Comparison of ENCODE assay signal across 2 cellular contexts in the genomic region with DNA sequence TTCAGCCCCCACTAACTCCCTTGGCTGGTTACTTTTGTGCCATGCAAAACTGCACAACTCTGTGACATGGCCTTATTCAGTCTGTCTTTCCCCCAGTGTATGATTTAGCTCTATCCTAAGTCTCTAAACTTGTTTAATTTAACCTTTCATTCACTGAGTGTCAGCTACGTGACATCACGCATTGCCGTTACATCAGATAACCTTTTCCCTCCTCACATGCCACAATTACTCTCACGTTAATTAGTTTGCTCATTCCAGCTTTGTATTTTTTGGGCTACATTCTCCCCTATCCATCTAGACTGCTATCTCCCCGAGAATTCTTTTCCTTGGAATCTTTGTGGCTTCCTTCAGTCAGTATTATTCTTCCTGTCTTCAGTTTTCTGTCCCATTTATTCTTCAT.
TF ChIP-seq lines count a peak whose summit lies in the region.

No MANE protein-coding gene starts in this region.

TF ChIP-seq in GM12891, 5 proteins besides CTCF, POLR2A, EP300 and RAD21:
- TF ChIP-seq POLR2AphosphoS5 (IDR thresholded peaks at IDR 0.05; ENCODE audit: low read depth, low read length) = no peak
- no peak for TF ChIP-seq TAF1 (IDR thresholded peaks at IDR 0.05; ENCODE audit: low read depth, low read length)
- TF ChIP-seq POU2F2 (IDR thresholded peaks at IDR 0.05; ENCODE audit: low read depth, low read length) = no peak
- TF ChIP-seq SPI1 (IDR thresholded peaks at IDR 0.05; ENCODE audit: low read depth, low read length) = no peak
- no peak for TF ChIP-seq PAX5 (IDR thresholded peaks at IDR 0.05; ENCODE audit: insufficient read depth, low read length, severe bottlenecking)

TF ChIP-seq in K562, 482 proteins besides CTCF, POLR2A, EP300 and RAD21 (continues in another document):
- TF ChIP-seq CCNT2 (IDR thresholded peaks at IDR 0.05; ENCODE audit: borderline replicate concordance, extremely low read depth, insufficient read length, low read depth, low read length) (no peak), ZNF445 (CRISPR knock-in tag; IDR thresholded peaks at IDR 0.05; ENCODE audit: low read depth) (no peak), CSDE1 (IDR thresholded peaks at IDR 0.05) (0 out of 4 replicates have a peak, but pooled peaks of 1 of the 2 experiments have one; percentile 12), ZNF232 (CRISPR knock-in tag; IDR thresholded peaks at IDR 0.05) (no peak), YBX1 (IDR thresholded peaks at IDR 0.05) (no peak), BHLHE40 (IDR thresholded peaks at IDR 0.05; ENCODE audit: low read length) (peak; percentile 67), C11orf30 (IDR thresholded peaks at IDR 0.05; ENCODE audit: low read depth) (no peak), TEAD2 (tag; IDR thresholded peaks at IDR 0.05) (no peak), NCOA1 (IDR thresholded peaks at IDR 0.05; ENCODE audit: low read depth) (no peak), ZNF507 (tag; conservative IDR thresholded peaks at IDR 0.05) (no peak), ZBTB8A (IDR thresholded peaks at IDR 0.05; ENCODE audit: partially characterized antibody) (no peak), NR2C1 (IDR thresholded peaks at IDR 0.05) (no peak), NR2C1 (tag; IDR thresholded peaks at IDR 0.05) (peak; percentile 23; the same call in 1 of the 2 replicates), FOXK2 (conservative IDR thresholded peaks at IDR 0.05 in 1 of 2, IDR thresholded peaks at IDR 0.05 in 1 of 2; ENCODE audit: low read depth in 2 of 2) (no peak), PRMT5 (CRISPR knock-in tag; IDR thresholded peaks at IDR 0.05) (no peak), CREM (IDR thresholded peaks at IDR 0.05; ENCODE audit: low read depth) (peak; percentile 62), SMARCB1 (IDR thresholded peaks at IDR 0.05; ENCODE audit: insufficient read length, low read depth) (no peak), ADNP (tag; IDR thresholded peaks at IDR 0.05) (no peak), ZFP30 (CRISPR knock-in tag; IDR thresholded peaks at IDR 0.05; ENCODE audit: borderline replicate concordance) (no peak), ZNF146 (CRISPR knock-in tag; IDR thresholded peaks at IDR 0.05; ENCODE audit: unreplicated experiment) (no peak), ARID1B (IDR thresholded peaks at IDR 0.05) (0 out of 2 replicates have a peak, but pooled peaks have one; percentile 10), NCOA2 (IDR thresholded peaks at IDR 0.05; ENCODE audit: partially characterized antibody in 2 of 2) (no peak), CBX5 (IDR thresholded peaks at IDR 0.05; ENCODE audit: borderline replicate concordance, low read depth) (no peak), PML (IDR thresholded peaks at IDR 0.05; ENCODE audit: low read length) (no peak), CHD4 (IDR thresholded peaks at IDR 0.05; ENCODE audit: insufficient read depth, insufficient replicate concordance, low read depth, low read length, poor library complexity, severe bottlenecking) (no peak), TRIM24 (IDR thresholded peaks at IDR 0.05) (peak; percentile 32 to 56; a peak in 3 of 4 replicates), HNRNPH1 (optimal IDR thresholded peaks at IDR 0.05; ENCODE audit: low read depth, low read length) (no peak)
- TF ChIP-seq, protein P1, sequence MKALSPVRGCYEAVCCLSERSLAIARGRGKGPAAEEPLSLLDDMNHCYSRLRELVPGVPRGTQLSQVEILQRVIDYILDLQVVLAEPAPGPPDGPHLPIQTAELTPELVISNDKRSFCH (CRISPR knock-in tag; IDR thresholded peaks at IDR 0.05) = no peak
- TF ChIP-seq, protein P1 (tag; IDR thresholded peaks at IDR 0.05) = peak; percentile 68; the same call in 1 of the 2 replicates
- TF ChIP-seq, protein P2, sequence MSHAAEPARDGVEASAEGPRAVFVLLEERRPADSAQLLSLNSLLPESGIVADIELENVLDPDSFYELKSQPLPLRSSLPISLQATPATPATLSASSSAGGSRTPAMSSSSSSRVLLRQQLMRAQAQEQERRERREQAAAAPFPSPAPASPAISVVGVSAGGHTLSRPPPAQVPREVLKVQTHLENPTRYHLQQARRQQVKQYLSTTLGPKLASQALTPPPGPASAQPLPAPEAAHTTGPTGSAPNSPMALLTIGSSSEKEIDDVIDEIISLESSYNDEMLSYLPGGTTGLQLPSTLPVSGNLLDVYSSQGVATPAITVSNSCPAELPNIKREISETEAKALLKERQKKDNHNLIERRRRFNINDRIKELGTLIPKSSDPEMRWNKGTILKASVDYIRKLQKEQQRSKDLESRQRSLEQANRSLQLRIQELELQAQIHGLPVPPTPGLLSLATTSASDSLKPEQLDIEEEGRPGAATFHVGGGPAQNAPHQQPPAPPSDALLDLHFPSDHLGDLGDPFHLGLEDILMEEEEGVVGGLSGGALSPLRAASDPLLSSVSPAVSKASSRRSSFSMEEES (CRISPR knock-in tag; IDR thresholded peaks at IDR 0.05) = no peak
- TF ChIP-seq, protein P3, sequence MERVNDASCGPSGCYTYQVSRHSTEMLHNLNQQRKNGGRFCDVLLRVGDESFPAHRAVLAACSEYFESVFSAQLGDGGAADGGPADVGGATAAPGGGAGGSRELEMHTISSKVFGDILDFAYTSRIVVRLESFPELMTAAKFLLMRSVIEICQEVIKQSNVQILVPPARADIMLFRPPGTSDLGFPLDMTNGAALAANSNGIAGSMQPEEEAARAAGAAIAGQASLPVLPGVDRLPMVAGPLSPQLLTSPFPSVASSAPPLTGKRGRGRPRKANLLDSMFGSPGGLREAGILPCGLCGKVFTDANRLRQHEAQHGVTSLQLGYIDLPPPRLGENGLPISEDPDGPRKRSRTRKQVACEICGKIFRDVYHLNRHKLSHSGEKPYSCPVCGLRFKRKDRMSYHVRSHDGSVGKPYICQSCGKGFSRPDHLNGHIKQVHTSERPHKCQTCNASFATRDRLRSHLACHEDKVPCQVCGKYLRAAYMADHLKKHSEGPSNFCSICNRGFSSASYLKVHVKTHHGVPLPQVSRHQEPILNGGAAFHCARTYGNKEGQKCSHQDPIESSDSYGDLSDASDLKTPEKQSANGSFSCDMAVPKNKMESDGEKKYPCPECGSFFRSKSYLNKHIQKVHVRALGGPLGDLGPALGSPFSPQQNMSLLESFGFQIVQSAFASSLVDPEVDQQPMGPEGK (CRISPR knock-in tag; IDR thresholded peaks at IDR 0.05; ENCODE audit: borderline replicate concordance) = no peak
- TF ChIP-seq, protein P4, sequence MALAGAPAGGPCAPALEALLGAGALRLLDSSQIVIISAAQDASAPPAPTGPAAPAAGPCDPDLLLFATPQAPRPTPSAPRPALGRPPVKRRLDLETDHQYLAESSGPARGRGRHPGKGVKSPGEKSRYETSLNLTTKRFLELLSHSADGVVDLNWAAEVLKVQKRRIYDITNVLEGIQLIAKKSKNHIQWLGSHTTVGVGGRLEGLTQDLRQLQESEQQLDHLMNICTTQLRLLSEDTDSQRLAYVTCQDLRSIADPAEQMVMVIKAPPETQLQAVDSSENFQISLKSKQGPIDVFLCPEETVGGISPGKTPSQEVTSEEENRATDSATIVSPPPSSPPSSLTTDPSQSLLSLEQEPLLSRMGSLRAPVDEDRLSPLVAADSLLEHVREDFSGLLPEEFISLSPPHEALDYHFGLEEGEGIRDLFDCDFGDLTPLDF (CRISPR knock-in tag; IDR thresholded peaks at IDR 0.05) = no peak
- TF ChIP-seq, protein P5, sequence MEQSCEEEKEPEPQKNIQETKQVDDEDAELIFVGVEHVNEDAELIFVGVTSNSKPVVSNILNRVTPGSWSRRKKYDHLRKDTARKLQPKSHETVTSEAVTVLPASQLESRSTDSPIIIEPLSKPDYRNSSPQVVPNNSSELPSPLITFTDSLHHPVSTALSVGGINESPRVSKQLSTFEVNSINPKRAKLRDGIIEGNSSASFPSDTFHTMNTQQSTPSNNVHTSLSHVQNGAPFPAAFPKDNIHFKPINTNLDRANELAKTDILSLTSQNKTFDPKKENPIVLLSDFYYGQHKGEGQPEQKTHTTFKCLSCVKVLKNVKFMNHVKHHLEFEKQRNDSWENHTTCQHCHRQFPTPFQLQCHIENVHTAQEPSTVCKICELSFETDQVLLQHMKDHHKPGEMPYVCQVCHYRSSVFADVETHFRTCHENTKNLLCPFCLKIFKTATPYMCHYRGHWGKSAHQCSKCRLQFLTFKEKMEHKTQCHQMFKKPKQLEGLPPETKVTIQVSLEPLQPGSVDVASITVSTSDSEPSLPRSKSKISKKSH (CRISPR knock-in tag; IDR thresholded peaks at IDR 0.05) = no peak
- TF ChIP-seq, protein P6, sequence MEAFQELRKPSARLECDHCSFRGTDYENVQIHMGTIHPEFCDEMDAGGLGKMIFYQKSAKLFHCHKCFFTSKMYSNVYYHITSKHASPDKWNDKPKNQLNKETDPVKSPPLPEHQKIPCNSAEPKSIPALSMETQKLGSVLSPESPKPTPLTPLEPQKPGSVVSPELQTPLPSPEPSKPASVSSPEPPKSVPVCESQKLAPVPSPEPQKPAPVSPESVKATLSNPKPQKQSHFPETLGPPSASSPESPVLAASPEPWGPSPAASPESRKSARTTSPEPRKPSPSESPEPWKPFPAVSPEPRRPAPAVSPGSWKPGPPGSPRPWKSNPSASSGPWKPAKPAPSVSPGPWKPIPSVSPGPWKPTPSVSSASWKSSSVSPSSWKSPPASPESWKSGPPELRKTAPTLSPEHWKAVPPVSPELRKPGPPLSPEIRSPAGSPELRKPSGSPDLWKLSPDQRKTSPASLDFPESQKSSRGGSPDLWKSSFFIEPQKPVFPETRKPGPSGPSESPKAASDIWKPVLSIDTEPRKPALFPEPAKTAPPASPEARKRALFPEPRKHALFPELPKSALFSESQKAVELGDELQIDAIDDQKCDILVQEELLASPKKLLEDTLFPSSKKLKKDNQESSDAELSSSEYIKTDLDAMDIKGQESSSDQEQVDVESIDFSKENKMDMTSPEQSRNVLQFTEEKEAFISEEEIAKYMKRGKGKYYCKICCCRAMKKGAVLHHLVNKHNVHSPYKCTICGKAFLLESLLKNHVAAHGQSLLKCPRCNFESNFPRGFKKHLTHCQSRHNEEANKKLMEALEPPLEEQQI (IDR thresholded peaks at IDR 0.05) = peak; percentile 79
- TF ChIP-seq, protein P7, sequence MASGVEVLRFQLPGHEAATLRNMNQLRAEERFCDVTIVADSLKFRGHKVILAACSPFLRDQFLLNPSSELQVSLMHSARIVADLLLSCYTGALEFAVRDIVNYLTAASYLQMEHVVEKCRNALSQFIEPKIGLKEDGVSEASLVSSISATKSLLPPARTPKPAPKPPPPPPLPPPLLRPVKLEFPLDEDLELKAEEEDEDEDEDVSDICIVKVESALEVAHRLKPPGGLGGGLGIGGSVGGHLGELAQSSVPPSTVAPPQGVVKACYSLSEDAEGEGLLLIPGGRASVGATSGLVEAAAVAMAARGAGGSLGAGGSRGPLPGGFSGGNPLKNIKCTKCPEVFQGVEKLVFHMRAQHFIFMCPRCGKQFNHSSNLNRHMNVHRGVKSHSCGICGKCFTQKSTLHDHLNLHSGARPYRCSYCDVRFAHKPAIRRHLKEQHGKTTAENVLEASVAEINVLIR (CRISPR knock-in tag; IDR thresholded peaks at IDR 0.05) = no peak
- TF ChIP-seq, protein P8, sequence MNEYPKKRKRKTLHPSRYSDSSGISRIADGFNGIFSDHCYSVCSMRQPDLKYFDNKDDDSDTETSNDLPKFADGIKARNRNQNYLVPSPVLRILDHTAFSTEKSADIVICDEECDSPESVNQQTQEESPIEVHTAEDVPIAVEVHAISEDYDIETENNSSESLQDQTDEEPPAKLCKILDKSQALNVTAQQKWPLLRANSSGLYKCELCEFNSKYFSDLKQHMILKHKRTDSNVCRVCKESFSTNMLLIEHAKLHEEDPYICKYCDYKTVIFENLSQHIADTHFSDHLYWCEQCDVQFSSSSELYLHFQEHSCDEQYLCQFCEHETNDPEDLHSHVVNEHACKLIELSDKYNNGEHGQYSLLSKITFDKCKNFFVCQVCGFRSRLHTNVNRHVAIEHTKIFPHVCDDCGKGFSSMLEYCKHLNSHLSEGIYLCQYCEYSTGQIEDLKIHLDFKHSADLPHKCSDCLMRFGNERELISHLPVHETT (CRISPR knock-in tag; conservative IDR thresholded peaks at IDR 0.05 in 1 of 2, IDR thresholded peaks at IDR 0.05 in 1 of 2) = no peak
- TF ChIP-seq, protein P9, sequence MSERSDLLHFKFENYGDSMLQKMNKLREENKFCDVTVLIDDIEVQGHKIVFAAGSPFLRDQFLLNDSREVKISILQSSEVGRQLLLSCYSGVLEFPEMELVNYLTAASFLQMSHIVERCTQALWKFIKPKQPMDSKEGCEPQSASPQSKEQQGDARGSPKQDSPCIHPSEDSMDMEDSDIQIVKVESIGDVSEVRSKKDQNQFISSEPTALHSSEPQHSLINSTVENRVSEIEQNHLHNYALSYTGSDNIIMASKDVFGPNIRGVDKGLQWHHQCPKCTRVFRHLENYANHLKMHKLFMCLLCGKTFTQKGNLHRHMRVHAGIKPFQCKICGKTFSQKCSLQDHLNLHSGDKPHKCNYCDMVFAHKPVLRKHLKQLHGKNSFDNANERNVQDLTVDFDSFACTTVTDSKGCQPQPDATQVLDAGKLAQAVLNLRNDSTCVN (CRISPR knock-in tag; IDR thresholded peaks at IDR 0.05) = no peak
